Comparison of ENCODE assay signal across 8 cellular contexts in genomic region chr6:108914235-108915022, GRCh38.
A peak's percentile ranks its signal among the peaks of the same experiment; 100 is the strongest.
DNase-seq lines count a peak whose midpoint lies in the region; ATAC-seq and TF ChIP-seq lines count a peak whose summit lies in the region.

No MANE protein-coding gene starts in this region.

- TF ChIP-seq CTCF in SK-N-SH (IDR thresholded peaks at IDR 0.05) (peak; percentile 58), RWPE2 (IDR thresholded peaks at IDR 0.05; ENCODE audit: poor library complexity, severe bottlenecking) (peak; percentile 56), colonic mucosa (IDR thresholded peaks at IDR 0.05) (peak; percentile 31), suprapubic skin (IDR thresholded peaks at IDR 0.05) (no peak)

- DNase-seq in SK-N-SH = peak; percentile 37
- no peak for DNase-seq in RWPE2 (ENCODE audit: low spot score)
- no peak for DNase-seq in colonic mucosa
- peak; percentile 5 to 68 (median 34) for DNase-seq in naive thymus-derived CD8-positive, alpha-beta T cell
- DNase-seq in suprapubic skin (ENCODE audit: low spot score in 2 of 2) = no peak
- DNase-seq in NK-92 treated with Interleukin-12 subunit alpha and Interleukin-12 subunit beta, amount 100 ng/mL, for 24 hours (lab: John Stamatoyannopoulos, UW) = no peak

- TF ChIP-seq EP300 in SK-N-SH (IDR thresholded peaks at IDR 0.05; ENCODE audit: borderline replicate concordance in 1 of 2, low read depth in 1 of 2, low read length in 1 of 2) (no peak), suprapubic skin (IDR thresholded peaks at IDR 0.05) (no peak)

- POLR2A ChIA-PET in SK-N-SH (lab: Yijun Ruan, JAX) = no interaction called here
- POLR2A ChIA-PET in naive thymus-derived CD8-positive, alpha-beta T cell (lab: Charles Lee) = no interaction called here

- H3K9me3 ChIP-seq in SK-N-SH (no peaks in the 10 kb centered on the region), RWPE2 (ENCODE audit: severe bottlenecking) (no peaks in the 10 kb centered on the region), colonic mucosa (no peaks in the 10 kb centered on the region), suprapubic skin (no peaks in the 10 kb centered on the region)

- H3F3A ChIP-seq in SK-N-SH (replicated peaks; ENCODE audit: insufficient read depth) = no peaks in the 10 kb centered on the region

- H3K4me3 ChIP-seq in SK-N-SH (ENCODE audit: low read depth in 2 of 2, low read length in 1 of 2) = no peak overlapping the region
- H3K4me3 ChIP-seq in RWPE2 (ENCODE audit: severe bottlenecking) = no peak overlapping the region
- no peak overlapping the region for H3K4me3 ChIP-seq in colonic mucosa
- H3K4me3 ChIP-seq in suprapubic skin = no peak overlapping the region

- 84% methylated on average over 4 of the region's 4 CpGs for WGBS in SK-N-SH (ENCODE audit: low lambda C conversion rate)
- 64% methylated on average over 4 of the region's 4 CpGs for WGBS in suprapubic skin

- peak overlapping the region in 2 of 10 donors; percentile 74 to 85 for H3K27ac Mint-ChIP-seq in naive thymus-derived CD8-positive, alpha-beta T cell

- H3K36me3 Mint-ChIP-seq in naive thymus-derived CD8-positive, alpha-beta T cell = no peaks in the 10 kb centered on the region

- peaks cover 0 to 20% (median 4%) of the 10 kb centered on the region in 4 donors for H3K4me1 Mint-ChIP-seq in naive thymus-derived CD8-positive, alpha-beta T cell

- H2AFZ ChIP-seq in SK-N-SH (ENCODE audit: low read depth) = no peak overlapping the region

- H3K27ac ChIP-seq in SK-N-SH (ENCODE audit: low read depth in 2 of 2, low read length in 1 of 2) = no peak overlapping the region
- no peak overlapping the region for H3K27ac ChIP-seq in RWPE2 (ENCODE audit: poor library complexity, severe bottlenecking)
- H3K27ac ChIP-seq in colonic mucosa = no peak overlapping the region
- no peak overlapping the region for H3K27ac ChIP-seq in suprapubic skin

- no peaks in the 10 kb centered on the region for H3K27me3 Mint-ChIP-seq in naive thymus-derived CD8-positive, alpha-beta T cell

- no peaks in the 10 kb centered on the region for H3K27me3 ChIP-seq in SK-N-SH (ENCODE audit: insufficient read depth)
- no peaks in the 10 kb centered on the region for H3K27me3 ChIP-seq in RWPE2 (ENCODE audit: insufficient read depth, poor library complexity, severe bottlenecking)
- H3K27me3 ChIP-seq in colonic mucosa = no peaks in the 10 kb centered on the region
- no peaks in the 10 kb centered on the region for H3K27me3 ChIP-seq in suprapubic skin

- H4K20me1 ChIP-seq in SK-N-SH (ENCODE audit: insufficient read depth) = no peaks in the 10 kb centered on the region

- no peaks in the 10 kb centered on the region for H3K9me3 Mint-ChIP-seq in naive thymus-derived CD8-positive, alpha-beta T cell

- no peaks in the 10 kb centered on the region for H3K79me2 ChIP-seq in SK-N-SH (ENCODE audit: insufficient read depth)

- H3K4me1 ChIP-seq in SK-N-SH (ENCODE audit: control insufficient read depth in 1 of 2, insufficient read depth in 2 of 2, low read depth in 1 of 2, low read length in 1 of 2) (peaks cover 0 to 6% of the 10 kb centered on the region in 2 experiments; a peak in 1 of 4 replicates), RWPE2 (ENCODE audit: insufficient read depth, poor library complexity, severe bottlenecking) (no peaks in the 10 kb centered on the region), colonic mucosa (no peaks in the 10 kb centered on the region), suprapubic skin (no peaks in the 10 kb centered on the region)

- H3K36me3 ChIP-seq in SK-N-SH (replicated peaks in 1 of 2; ENCODE audit: control insufficient read depth in 1 of 2, insufficient read depth in 2 of 2, low read length in 1 of 2) (no peaks in the 10 kb centered on the region), RWPE2 (ENCODE audit: low read depth) (no peaks in the 10 kb centered on the region), colonic mucosa (no peaks in the 10 kb centered on the region), suprapubic skin (no peaks in the 10 kb centered on the region)

- intact Hi-C loops in colonic mucosa (cut with DNase I) = no loop called here

- no peak overlapping the region for H3K4me2 ChIP-seq in SK-N-SH

- TF ChIP-seq RAD21 in SK-N-SH (IDR thresholded peaks at IDR 0.05; ENCODE audit: low read length) = no peak

- ATAC-seq in SK-N-SH treated with all-trans-retinoic acid at 6 μM for 48 hours (no peak), RWPE2 (ENCODE audit: low read depth) (no peak), HG03025 (IDR thresholded peaks at IDR 0.05; ENCODE audit: low FRiP score, unreplicated experiment) (no peak)
- ATAC-seq in naive thymus-derived CD8-positive, alpha-beta T cell = peak; percentile 37 to 40

- no peak for TF ChIP-seq POLR2A in suprapubic skin (IDR thresholded peaks at IDR 0.05)

- H3K9ac ChIP-seq in SK-N-SH (no peak overlapping the region), colonic mucosa (ENCODE audit: low read depth in 2 of 2, low read length in 2 of 2) (no peak overlapping the region)

- no peaks in the 10 kb centered on the region for H3K9me2 ChIP-seq in SK-N-SH

- CTCF ChIA-PET in SK-N-SH (lab: Yijun Ruan, JAX) = interaction anchor here (0.7 to 2.0 kb wide), 7 partner anchors 9 to 160 kb away, joined by 3 to 7 read pairs (median 3); no protein-coding TSS in a partner anchor

- H3K4me3 Mint-ChIP-seq in naive thymus-derived CD8-positive, alpha-beta T cell = no peak overlapping the region

TF ChIP-seq in SK-N-SH, 30 proteins besides CTCF, POLR2A, EP300 and RAD21 (continues in another document):
- TF ChIP-seq SIN3A (IDR thresholded peaks at IDR 0.05; ENCODE audit: borderline replicate concordance, low read depth, low read length) = no peak
- TF ChIP-seq FOXM1 (IDR thresholded peaks at IDR 0.05; ENCODE audit: low read depth) = no peak
- no peak for TF ChIP-seq TCF12 (IDR thresholded peaks at IDR 0.05)
- no peak for TF ChIP-seq NRF1 (IDR thresholded peaks at IDR 0.05; ENCODE audit: low read depth, low read length)
- no peak for TF ChIP-seq FOSL2 (IDR thresholded peaks at IDR 0.05; ENCODE audit: borderline replicate concordance, low read depth)
- TF ChIP-seq MXI1 (IDR thresholded peaks at IDR 0.05; ENCODE audit: low read depth, low read length) = no peak
- TF ChIP-seq MAX (IDR thresholded peaks at IDR 0.05; ENCODE audit: low read depth) = no peak
- no peak for TF ChIP-seq POLR2AphosphoS5 (IDR thresholded peaks at IDR 0.05; ENCODE audit: low read depth, low read length)
- no peak for TF ChIP-seq USF2 (IDR thresholded peaks at IDR 0.05; ENCODE audit: borderline replicate concordance, low read depth, low read length)
- TF ChIP-seq MEF2A (IDR thresholded peaks at IDR 0.05; ENCODE audit: borderline replicate concordance, low read depth) = no peak
- no peak for TF ChIP-seq FOXJ3 (CRISPR knock-in tag; IDR thresholded peaks at IDR 0.05)

TF ChIP-seq in SK-N-SH treated with all-trans-retinoic acid at 6 μM for 48 hours, 23 proteins besides CTCF, POLR2A, EP300 and RAD21:
- no peak for TF ChIP-seq OSR1 (CRISPR knock-in tag; IDR thresholded peaks at IDR 0.05)
- no peak for TF ChIP-seq CSRNP3 (CRISPR knock-in tag; IDR thresholded peaks at IDR 0.05)
- no peak for TF ChIP-seq BACH2 (CRISPR knock-in tag; IDR thresholded peaks at IDR 0.05; ENCODE audit: borderline replicate concordance)
- no peak for TF ChIP-seq TOX (CRISPR knock-in tag; IDR thresholded peaks at IDR 0.05; ENCODE audit: borderline replicate concordance)
- TF ChIP-seq ZNF8 (CRISPR knock-in tag; IDR thresholded peaks at IDR 0.05) = no peak
- no peak for TF ChIP-seq ISL1 (CRISPR knock-in tag; IDR thresholded peaks at IDR 0.05)

Comparison
In these comparisons a context has a peak if more than half of its experiments do, and no peak if none do; other contexts are left out.
1. DNase-seq: peak in SK-N-SH (single experiment) and naive thymus-derived CD8-positive, alpha-beta T cell (10 of 10); none in RWPE2 (single experiment), colonic mucosa (single experiment), suprapubic skin (0 of 2) and NK-92 treated with Interleukin-12 subunit alpha and Interleukin-12 subunit beta, amount 100 ng/mL, for 24 hours (single experiment).
2. CTCF ChIP-seq: peak in SK-N-SH (single experiment), RWPE2 (single experiment) and colonic mucosa (single experiment); none in suprapubic skin (0 of 2).
3. ATAC-seq: peak in naive thymus-derived CD8-positive, alpha-beta T cell (2 of 2); none in SK-N-SH treated with all-trans-retinoic acid at 6 μM for 48 hours (single experiment), RWPE2 (single experiment) and HG03025 (single experiment).